Comparison of ENCODE assay signal across 8 cellular contexts in the genomic region with DNA sequence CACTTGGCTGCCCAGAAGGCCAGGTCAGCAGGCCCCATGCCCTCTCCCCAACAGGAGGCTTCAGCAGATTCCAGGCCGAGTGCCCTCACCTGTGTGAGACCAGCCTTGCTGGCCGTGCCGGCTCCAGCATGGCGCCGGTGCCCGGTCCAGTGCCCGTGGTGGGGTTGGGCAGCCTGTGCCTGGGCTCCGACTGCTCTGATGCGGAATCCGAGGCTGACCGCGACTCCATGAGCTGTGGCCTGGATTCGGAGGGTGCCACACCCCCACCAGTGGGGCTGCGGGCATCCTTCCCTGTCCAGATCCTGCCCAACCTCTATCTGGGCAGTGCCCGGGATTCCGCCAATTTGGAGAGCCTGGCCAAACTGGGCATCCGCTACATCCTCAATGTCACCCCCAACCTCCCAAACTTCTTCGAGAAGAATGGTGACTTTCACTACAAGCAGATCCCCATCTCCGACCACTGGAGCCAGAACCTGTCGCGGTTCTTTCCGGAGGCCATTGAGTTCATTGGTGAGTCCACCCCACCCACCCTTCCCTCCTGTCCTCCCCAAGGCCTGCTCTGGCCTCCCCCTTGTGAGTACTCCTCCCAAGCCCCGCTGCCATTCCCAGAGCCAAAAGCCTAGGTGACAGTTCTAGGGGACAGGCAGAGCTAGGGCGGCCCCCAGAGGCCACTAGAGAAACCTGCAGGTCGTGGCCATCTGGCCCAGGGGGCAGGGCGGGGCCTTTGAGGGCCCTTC. TPM values are rescaled to one million over a fixed set of nuclear protein-coding genes. Genes with fewer than 3 reads are reported as not detected.
DNase-seq lines count a peak whose midpoint lies in the region; ATAC-seq and TF ChIP-seq lines count a peak whose summit lies in the region.

No MANE protein-coding gene starts in this region.

- intact Hi-C loops in MCF 10A (cut with micrococcal nuclease) = no loop called here
- intact Hi-C loops in mammary epithelial cell (cut with micrococcal nuclease) = loop anchor here (1.0 kb wide), 3 partner anchors 40 to 110 kb away; no protein-coding TSS in a partner anchor
- intact Hi-C loops in Right ventricle myocardium superior (cut with DNase I) = no loop called here
- intact Hi-C loops in lower leg skin (cut with DNase I; ENCODE audit: low total_unique reads) = no loop called here

- H3K27ac Mint-ChIP-seq in MCF 10A (ENCODE audit: low read depth, unreplicated experiment) (no peak overlapping the region), WTC11 (no peak overlapping the region)

- CTCF ChIA-PET in MCF 10A (lab: Yijun Ruan, JAX) (interaction anchor here (0.6 to 0.8 kb wide), 3 partner anchors 12 to 85 kb away, joined by 3 to 4 read pairs (median 3); no protein-coding TSS in a partner anchor), mammary epithelial cell (lab: Charles Lee; ENCODE audit: low non-redundant PET) (no interaction called here), WTC11 (lab: Charles Lee) (interaction anchor here (0.5 to 10.6 kb wide), 18 partner anchors 9 to 110 kb away, joined by 3 to 153 read pairs (median 6); no protein-coding TSS in a partner anchor)

- DNase-seq in MCF 10A (ENCODE audit: unreplicated experiment) = peak; percentile 43
- no peak for DNase-seq in mammary epithelial cell
- DNase-seq in NCI-H1694 treated with DMSO at 0.1 percent for 48 hours (lab: John Stamatoyannopoulos, UW) = peak; percentile 61
- DNase-seq in WTC11 (ENCODE audit: low spot score) = peak; percentile 73
- no peak for DNase-seq in Right ventricle myocardium superior
- peak; percentile 37 to 51 for DNase-seq in stimulated activated CD4-positive, alpha-beta T cell treated with anti-CD3 and anti-CD28 coated beads, Interleukin-2, amount 100 ng/mL, for 24 hours
- no peak for DNase-seq in H4 (ENCODE audit: low spot score)
- DNase-seq in lower leg skin (ENCODE audit: low spot score in 2 of 2) = no peak

- no peaks in the 10 kb centered on the region for H3K36me3 ChIP-seq in mammary epithelial cell (ENCODE audit: insufficient read depth, low read length)

- POLR2A ChIA-PET in MCF 10A (lab: Yijun Ruan, JAX) (no interaction called here), WTC11 (lab: Charles Lee) (no interaction called here)

- H3K79me2 ChIP-seq in mammary epithelial cell (ENCODE audit: insufficient read depth, low read length) = no peaks in the 10 kb centered on the region

- H2AFZ ChIP-seq in mammary epithelial cell (ENCODE audit: low read depth, low read length) = no peak overlapping the region

- H3K4me3 ChIP-seq in mammary epithelial cell (replicated peaks in 1 of 3; ENCODE audit: insufficient read depth in 1 of 3, low read depth in 2 of 3, low read length in 3 of 3) (no peak overlapping the region), lower leg skin (ENCODE audit: low read depth, poor library complexity, severe bottlenecking) (no peak overlapping the region)

- peaks cover 5% of the 10 kb centered on the region for H3K27me3 ChIP-seq in mammary epithelial cell (ENCODE audit: insufficient read depth, low read length)

- WGBS in mammary epithelial cell (ENCODE audit: low coverage, missing lambda C conversion rate) = 90% methylated on average over 14 of the region's 26 CpGs
- 74 to 85% methylated on average over 5 to 25 of the region's 26 CpGs for WGBS in lower leg skin, 2 donors

- ATAC-seq in WTC11 (peak; percentile 73), Right ventricle myocardium superior (ENCODE audit: poor library complexity) (peak; percentile 76)

- peaks cover 11% of the 10 kb centered on the region for H3K4me1 ChIP-seq in mammary epithelial cell (ENCODE audit: insufficient read depth, low read length)

- peaks cover 5% of the 10 kb centered on the region for H3K9me3 ChIP-seq in mammary epithelial cell (replicated peaks; ENCODE audit: insufficient read depth, low read length)

- H3K9ac ChIP-seq in mammary epithelial cell (ENCODE audit: insufficient read depth, low read length) = no peak overlapping the region

- H3K4me3 Mint-ChIP-seq in MCF 10A (ENCODE audit: unreplicated experiment) (no peak overlapping the region), WTC11 (no peak overlapping the region)

- dilution Hi-C loops in mammary epithelial cell (cut with HindIII; ENCODE audit: low sequenced_read_pairs) = no loop called here

- TF ChIP-seq CTCF in MCF 10A (IDR thresholded peaks at IDR 0.05; ENCODE audit: unreplicated experiment) = peak; percentile 26
- peak in 1 of 2 donors; percentile 47 for TF ChIP-seq CTCF in mammary epithelial cell (conservative IDR thresholded peaks at IDR 0.05 in 1 of 2, IDR thresholded peaks at IDR 0.05 in 1 of 2; ENCODE audit: extremely low read depth in 1 of 2, insufficient read depth in 1 of 2, low read depth in 1 of 2, low read length in 2 of 2)
- no peak for TF ChIP-seq CTCF in WTC11 (IDR thresholded peaks at IDR 0.05)
- no peak for TF ChIP-seq CTCF in lower leg skin (IDR thresholded peaks at IDR 0.05)

- H3K36me3 Mint-ChIP-seq in MCF 10A (ENCODE audit: insufficient read depth, unreplicated experiment) (no peaks in the 10 kb centered on the region), WTC11 (no peaks in the 10 kb centered on the region)

- in situ Hi-C loops in mammary epithelial cell (cut with MboI; ENCODE audit: low sequenced_read_pairs in 2 of 2) = no loop called here

- H3K4me2 ChIP-seq in mammary epithelial cell (ENCODE audit: insufficient read depth, low read depth, low read length) = no peak overlapping the region

- no peak overlapping the region for H3K27ac ChIP-seq in mammary epithelial cell (ENCODE audit: insufficient read depth, low read depth, low read length)

- H3K9me3 Mint-ChIP-seq in MCF 10A (ENCODE audit: unreplicated experiment) = no peaks in the 10 kb centered on the region
- no peaks in the 10 kb centered on the region; the same call in 1 of the 2 replicates for H3K9me3 Mint-ChIP-seq in WTC11

- TF ChIP-seq POLR2A in lower leg skin (IDR thresholded peaks at IDR 0.05) = no peak

- BruUV-seq in MCF 10A (replicated peaks; lab: Mats Ljungman, UMichigan) (no TSS peak), mammary epithelial cell (replicated peaks; lab: Mats Ljungman, UMichigan) (no TSS peak)

- H4K20me1 ChIP-seq in mammary epithelial cell (ENCODE audit: insufficient read depth, low read length) = no peaks in the 10 kb centered on the region

- H3K4me1 Mint-ChIP-seq in MCF 10A (ENCODE audit: insufficient read depth, unreplicated experiment) = peaks cover 6% of the 10 kb centered on the region
- H3K4me1 Mint-ChIP-seq in WTC11 = no peaks in the 10 kb centered on the region

- H3K27me3 Mint-ChIP-seq in MCF 10A (ENCODE audit: insufficient read depth, unreplicated experiment) (no peaks in the 10 kb centered on the region), WTC11 (ENCODE audit: low read depth) (peaks cover 50% of the 10 kb centered on the region)

TF ChIP-seq in WTC11, 78 proteins besides CTCF, POLR2A, EP300 and RAD21 (continues in another document):
- TF ChIP-seq KAT7 (CRISPR knock-in tag; IDR thresholded peaks at IDR 0.05; ENCODE audit: borderline replicate concordance) (no peak), NFE2L1 (CRISPR knock-in tag; IDR thresholded peaks at IDR 0.05) (no peak), HMGA2 (CRISPR knock-in tag; IDR thresholded peaks at IDR 0.05) (no peak), NFYB (CRISPR knock-in tag; conservative IDR thresholded peaks at IDR 0.05; ENCODE audit: low read depth) (no peak), RORB (CRISPR knock-in tag; IDR thresholded peaks at IDR 0.05) (no peak), SMAD3 (CRISPR knock-in tag; IDR thresholded peaks at IDR 0.05; ENCODE audit: borderline replicate concordance) (no peak), SOX15 (CRISPR knock-in tag; IDR thresholded peaks at IDR 0.05) (no peak)
- TF ChIP-seq, protein P1, sequence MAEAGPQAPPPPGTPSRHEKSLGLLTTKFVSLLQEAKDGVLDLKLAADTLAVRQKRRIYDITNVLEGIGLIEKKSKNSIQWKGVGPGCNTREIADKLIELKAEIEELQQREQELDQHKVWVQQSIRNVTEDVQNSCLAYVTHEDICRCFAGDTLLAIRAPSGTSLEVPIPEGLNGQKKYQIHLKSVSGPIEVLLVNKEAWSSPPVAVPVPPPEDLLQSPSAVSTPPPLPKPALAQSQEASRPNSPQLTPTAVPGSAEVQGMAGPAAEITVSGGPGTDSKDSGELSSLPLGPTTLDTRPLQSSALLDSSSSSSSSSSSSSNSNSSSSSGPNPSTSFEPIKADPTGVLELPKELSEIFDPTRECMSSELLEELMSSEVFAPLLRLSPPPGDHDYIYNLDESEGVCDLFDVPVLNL (CRISPR knock-in tag; IDR thresholded peaks at IDR 0.05; ENCODE audit: borderline replicate concordance, low read depth) = no peak
- TF ChIP-seq, protein P2, sequence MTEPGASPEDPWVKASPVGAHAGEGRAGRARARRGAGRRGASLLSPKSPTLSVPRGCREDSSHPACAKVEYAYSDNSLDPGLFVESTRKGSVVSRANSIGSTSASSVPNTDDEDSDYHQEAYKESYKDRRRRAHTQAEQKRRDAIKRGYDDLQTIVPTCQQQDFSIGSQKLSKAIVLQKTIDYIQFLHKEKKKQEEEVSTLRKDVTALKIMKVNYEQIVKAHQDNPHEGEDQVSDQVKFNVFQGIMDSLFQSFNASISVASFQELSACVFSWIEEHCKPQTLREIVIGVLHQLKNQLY (CRISPR knock-in tag; IDR thresholded peaks at IDR 0.05) = no peak

RNA-seq across cellular contexts. Expression of a gene that starts 2.3 kb away (rescaled TPM):
- total RNA-seq in MCF 10A (2022) (not detected in 2 replicates), mammary epithelial cell (under 1 TPM; 0.50 to 0.64 TPM), WTC11 (2021) (2.5 to 2.8 TPM (median 2.5 TPM) in 3 replicates), Right ventricle myocardium superior (not detected), lower leg skin (under 1 TPM in 2 of 4 donors, not detected in 2; 0.13 to 0.20 TPM)
- polyA plus RNA-seq in mammary epithelial cell = 0.59 TPM
- polyA minus RNA-seq in mammary epithelial cell = 1.1 TPM
- total RNA-seq in H4 (2014; rRNA removed; shearing (Covaris generic)) = 1.3 and 3.2 TPM in 2 replicates

RNA-seq across cellular contexts. Expression of a gene that starts 24.3 kb away (rescaled TPM):
- total RNA-seq in MCF 10A (2022) (not detected in 2 replicates), mammary epithelial cell (1 to 10 TPM; 1.2 to 1.7 TPM), WTC11 (2021) (8.6 to 14.3 TPM (median 12.1 TPM) in 3 replicates), Right ventricle myocardium superior (8.1 TPM), lower leg skin (1 to 10 TPM in 3 of 4 donors, under 1 TPM in 1; 0.76 to 6.7 (median 2.1) TPM)
- polyA plus RNA-seq in mammary epithelial cell = 0.39 TPM
- polyA minus RNA-seq in mammary epithelial cell = not detected
- 0.70 and 4.4 TPM in 2 replicates for total RNA-seq in H4 (2014; rRNA removed; shearing (Covaris generic))

RNA-seq across cellular contexts. Expression of a gene that starts 38.4 kb away (rescaled TPM):
- total RNA-seq in MCF 10A (2022) (59.9 and 66.6 TPM in 2 replicates), mammary epithelial cell (10 to 100 TPM; 20.5 to 99.2 TPM), WTC11 (2021) (102 to 112 TPM (median 110 TPM) in 3 replicates), Right ventricle myocardium superior (192 TPM), lower leg skin (10 to 100 TPM; 26.5 to 43.5 (median 34.5) TPM)
- polyA plus RNA-seq in mammary epithelial cell = 82.3 TPM
- 178 TPM for polyA minus RNA-seq in mammary epithelial cell
- total RNA-seq in H4 (2014; rRNA removed; shearing (Covaris generic)) = 21.7 and 43.3 TPM in 2 replicates

RNA-seq across cellular contexts. Expression of a gene that starts 50.4 kb away (rescaled TPM):
- total RNA-seq in MCF 10A (2022) (20.9 and 21.7 TPM in 2 replicates), mammary epithelial cell (10 to 100 TPM; 25.9 to 27.3 TPM), WTC11 (2021) (15.2 to 17.4 TPM (median 15.4 TPM) in 3 replicates), Right ventricle myocardium superior (40.7 TPM), lower leg skin (10 to 100 TPM; 20.7 to 35.7 (median 28.5) TPM)
- polyA plus RNA-seq in mammary epithelial cell = 43.3 TPM
- 51.8 TPM for polyA minus RNA-seq in mammary epithelial cell
- 31.4 and 36.2 TPM in 2 replicates for total RNA-seq in H4 (2014; rRNA removed; shearing (Covaris generic))

Comparison
In these comparisons a context has a peak if more than half of its experiments do, and no peak if none do; other contexts are left out.
1. DNase-seq: peak in MCF 10A (single experiment), NCI-H1694 treated with DMSO at 0.1 percent for 48 hours (single experiment), WTC11 (single experiment) and stimulated activated CD4-positive, alpha-beta T cell treated with anti-CD3 and anti-CD28 coated beads, Interleukin-2, amount 100 ng/mL, for 24 hours (2 of 2); none in mammary epithelial cell (single experiment), Right ventricle myocardium superior (single experiment), H4 (single experiment) and lower leg skin (0 of 2).